ENCODE assay signal across 1 cellular context in genomic region chr9:113056191-113057106, GRCh38.
A peak's percentile ranks its signal among the peaks of the same experiment; 100 is the strongest.
TF ChIP-seq lines count a peak whose summit lies in the region.

ZFP37 (minus strand) TSS chr9:113056724; CDS start chr9:113056688, 36 bp downstream.

TF ChIP-seq in K562, 482 proteins besides CTCF, POLR2A, EP300 and RAD21 (continued from another document and continues in another):
- TF ChIP-seq DLX4 (CRISPR knock-in tag; IDR thresholded peaks at IDR 0.05) (no peak), ZNF324 (CRISPR knock-in tag; IDR thresholded peaks at IDR 0.05) (no peak), ZNF764 (CRISPR knock-in tag; IDR thresholded peaks at IDR 0.05; ENCODE audit: low read depth) (no peak), PRMT5 (CRISPR knock-in tag; IDR thresholded peaks at IDR 0.05) (no peak), BRF2 (IDR thresholded peaks at IDR 0.05; ENCODE audit: borderline replicate concordance, insufficient read depth, insufficient read length) (no peak), PTBP1 (IDR thresholded peaks at IDR 0.05; ENCODE audit: low read depth, low read length) (no peak), TSC22D4 (tag; IDR thresholded peaks at IDR 0.05) (no peak), POLR2G (IDR thresholded peaks at IDR 0.05; ENCODE audit: low read depth, low read length) (peak; percentile 74), TBP (optimal IDR thresholded peaks at IDR 0.05; ENCODE audit: low read depth, low read length) (no peak), POLR3A (IDR thresholded peaks at IDR 0.05; ENCODE audit: borderline replicate concordance, extremely low read depth, insufficient read depth, insufficient read length) (no peak), PHTF2 (CRISPR knock-in tag; IDR thresholded peaks at IDR 0.05) (no peak), MCM2 (IDR thresholded peaks at IDR 0.05; ENCODE audit: low read depth) (no peak), FOXK2 (conservative IDR thresholded peaks at IDR 0.05 in 1 of 2, IDR thresholded peaks at IDR 0.05 in 1 of 2; ENCODE audit: low read depth in 2 of 2) (no peak), ETV1 (tag; conservative IDR thresholded peaks at IDR 0.05; ENCODE audit: low read depth) (peak; percentile 74), CBX5 (IDR thresholded peaks at IDR 0.05; ENCODE audit: borderline replicate concordance, low read depth) (no peak), RFX7 (CRISPR knock-in tag; IDR thresholded peaks at IDR 0.05) (no peak), SMAD3 (CRISPR knock-in tag; conservative IDR thresholded peaks at IDR 0.05) (no peak), MTA2 (IDR thresholded peaks at IDR 0.05; ENCODE audit: low read depth) (no peak), CHAMP1 (IDR thresholded peaks at IDR 0.05) (no peak), ZBTB26 (CRISPR knock-in tag; IDR thresholded peaks at IDR 0.05) (no peak), TCF3 (CRISPR knock-in tag; IDR thresholded peaks at IDR 0.05) (no peak), SMARCA4 (IDR thresholded peaks at IDR 0.05) (no peak), THRB (CRISPR knock-in tag; conservative IDR thresholded peaks at IDR 0.05) (no peak), SREBF2 (CRISPR knock-in tag; IDR thresholded peaks at IDR 0.05) (no peak), GTF2A2 (tag; IDR thresholded peaks at IDR 0.05) (no peak), TGIF2 (CRISPR knock-in tag; IDR thresholded peaks at IDR 0.05) (no peak), RBFOX2 (IDR thresholded peaks at IDR 0.05; ENCODE audit: low read depth, low read length) (peak; percentile 64), HOXB6 (CRISPR knock-in tag; IDR thresholded peaks at IDR 0.05; ENCODE audit: borderline replicate concordance) (no peak), ZNF146 (CRISPR knock-in tag; IDR thresholded peaks at IDR 0.05; ENCODE audit: unreplicated experiment) (no peak), ZC3H8 (IDR thresholded peaks at IDR 0.05) (no peak), BCLAF1 (IDR thresholded peaks at IDR 0.05; ENCODE audit: borderline replicate concordance in 1 of 2, control insufficient read depth in 1 of 2, low read depth in 2 of 2, low read length in 1 of 2) (no peak), NCOA4 (IDR thresholded peaks at IDR 0.05; ENCODE audit: partially characterized antibody) (no peak), ZNF274 (IDR thresholded peaks at IDR 0.05; ENCODE audit: borderline replicate concordance, low read depth, low read length) (no peak), ZMIZ1 (IDR thresholded peaks at IDR 0.05; ENCODE audit: low read depth in 2 of 2, low read length in 2 of 2) (no peak), E4F1 (CRISPR knock-in tag; IDR thresholded peaks at IDR 0.05; ENCODE audit: borderline replicate concordance) (no peak), ZNF780A (CRISPR knock-in tag; IDR thresholded peaks at IDR 0.05) (no peak)
- TF ChIP-seq, protein P1, sequence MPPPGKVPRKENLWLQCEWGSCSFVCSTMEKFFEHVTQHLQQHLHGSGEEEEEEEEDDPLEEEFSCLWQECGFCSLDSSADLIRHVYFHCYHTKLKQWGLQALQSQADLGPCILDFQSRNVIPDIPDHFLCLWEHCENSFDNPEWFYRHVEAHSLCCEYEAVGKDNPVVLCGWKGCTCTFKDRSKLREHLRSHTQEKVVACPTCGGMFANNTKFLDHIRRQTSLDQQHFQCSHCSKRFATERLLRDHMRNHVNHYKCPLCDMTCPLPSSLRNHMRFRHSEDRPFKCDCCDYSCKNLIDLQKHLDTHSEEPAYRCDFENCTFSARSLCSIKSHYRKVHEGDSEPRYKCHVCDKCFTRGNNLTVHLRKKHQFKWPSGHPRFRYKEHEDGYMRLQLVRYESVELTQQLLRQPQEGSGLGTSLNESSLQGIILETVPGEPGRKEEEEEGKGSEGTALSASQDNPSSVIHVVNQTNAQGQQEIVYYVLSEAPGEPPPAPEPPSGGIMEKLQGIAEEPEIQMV (tag; conservative IDR thresholded peaks at IDR 0.05; ENCODE audit: low read depth) = no peak
- TF ChIP-seq, protein P2, sequence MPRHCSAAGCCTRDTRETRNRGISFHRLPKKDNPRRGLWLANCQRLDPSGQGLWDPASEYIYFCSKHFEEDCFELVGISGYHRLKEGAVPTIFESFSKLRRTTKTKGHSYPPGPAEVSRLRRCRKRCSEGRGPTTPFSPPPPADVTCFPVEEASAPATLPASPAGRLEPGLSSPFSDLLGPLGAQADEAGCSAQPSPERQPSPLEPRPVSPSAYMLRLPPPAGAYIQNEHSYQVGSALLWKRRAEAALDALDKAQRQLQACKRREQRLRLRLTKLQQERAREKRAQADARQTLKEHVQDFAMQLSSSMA (CRISPR knock-in tag; IDR thresholded peaks at IDR 0.05) = no peak
- TF ChIP-seq, protein P3, sequence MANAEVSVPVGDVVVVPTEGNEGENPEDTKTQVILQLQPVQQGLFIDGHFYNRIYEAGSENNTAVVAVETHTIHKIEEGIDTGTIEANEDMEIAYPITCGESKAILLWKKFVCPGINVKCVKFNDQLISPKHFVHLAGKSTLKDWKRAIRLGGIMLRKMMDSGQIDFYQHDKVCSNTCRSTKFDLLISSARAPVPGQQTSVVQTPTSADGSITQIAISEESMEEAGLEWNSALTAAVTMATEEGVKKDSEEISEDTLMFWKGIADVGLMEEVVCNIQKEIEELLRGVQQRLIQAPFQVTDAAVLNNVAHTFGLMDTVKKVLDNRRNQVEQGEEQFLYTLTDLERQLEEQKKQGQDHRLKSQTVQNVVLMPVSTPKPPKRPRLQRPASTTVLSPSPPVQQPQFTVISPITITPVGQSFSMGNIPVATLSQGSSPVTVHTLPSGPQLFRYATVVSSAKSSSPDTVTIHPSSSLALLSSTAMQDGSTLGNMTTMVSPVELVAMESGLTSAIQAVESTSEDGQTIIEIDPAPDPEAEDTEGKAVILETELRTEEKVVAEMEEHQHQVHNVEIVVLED (CRISPR knock-in tag; IDR thresholded peaks at IDR 0.05) = no peak
- TF ChIP-seq, protein P4, sequence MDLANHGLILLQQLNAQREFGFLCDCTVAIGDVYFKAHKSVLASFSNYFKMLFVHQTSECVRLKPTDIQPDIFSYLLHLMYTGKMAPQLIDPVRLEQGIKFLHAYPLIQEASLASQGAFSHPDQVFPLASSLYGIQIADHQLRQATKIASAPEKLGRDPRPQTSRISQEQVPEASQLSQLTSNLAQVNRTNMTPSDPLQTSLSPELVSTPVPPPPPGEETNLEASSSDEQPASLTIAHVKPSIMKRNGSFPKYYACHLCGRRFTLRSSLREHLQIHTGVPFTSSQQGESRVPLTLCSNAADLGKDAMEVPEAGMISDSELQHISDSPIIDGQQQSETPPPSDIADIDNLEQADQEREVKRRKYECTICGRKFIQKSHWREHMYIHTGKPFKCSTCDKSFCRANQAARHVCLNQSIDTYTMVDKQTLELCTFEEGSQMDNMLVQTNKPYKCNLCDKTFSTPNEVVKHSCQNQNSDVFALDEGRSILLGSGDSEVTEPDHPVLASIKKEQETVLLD (IDR thresholded peaks at IDR 0.05) = no peak
